Comparison of ENCODE assay signal across 13 cellular contexts in genomic region chrX:2266445-2267349, GRCh38.
"Had no signal": no experiment of that assay in that cellular context is flagged by ENCODE, and none has a peak within 500 bp of the region (broad histone marks: within the 10 kb centered on the region; RNA-seq: fewer than 3 reads in every experiment).

No MANE protein-coding gene starts in this region.

- H2AFZ ChIP-seq: parathyroid adenoma had no signal

- H3K79me2 ChIP-seq: parathyroid adenoma had no signal

- H3K27me3 Mint-ChIP-seq: activated CD8-positive, alpha-beta memory T cell treated with anti-CD3 and anti-CD28 coated beads, Interleukin-2, amount 10 ng/mL, durations not matched to agents 7 days and 5 days; activated naive CD8-positive, alpha-beta T cell; activated T-cell treated with anti-CD3 and anti-CD28 coated beads, Interleukin-2, amount 50 U/mL, for 24 hours had no signal

- H3K9me3 Mint-ChIP-seq: immature natural killer cell, nephron had no signal

- H3K9ac ChIP-seq: parathyroid adenoma had no signal

- H3K4me1 Mint-ChIP-seq: activated CD8-positive, alpha-beta memory T cell treated with anti-CD3 and anti-CD28 coated beads, Interleukin-2, amount 10 ng/mL, durations not matched to agents 7 days and 5 days; immature natural killer cell; nephron had no signal

- H3K4me1 ChIP-seq: transverse colon had no signal

- H3K9me3 ChIP-seq: esophagus muscularis mucosa, mucosa of descending colon, transverse colon had no signal

- DNase-seq: activated CD4-positive, alpha-beta T cell treated with anti-CD3 and anti-CD28 coated beads, Interleukin-2, amount 50 U/mL, for 1 hour; activated CD8-positive, alpha-beta memory T cell treated with anti-CD3 and anti-CD28 coated beads, Interleukin-2, amount 10 ng/mL, durations not matched to agents 7 days and 5 days; activated effector memory CD4-positive, alpha-beta T cell treated with Interleukin-2 at 50 U/mL for 16 hours; activated T-cell treated with anti-CD3 and anti-CD28 coated beads, Interleukin-2, amount 50 U/mL, for 24 hours; anterior cingulate cortex; mammary epithelial cell; mucosa of descending colon; transverse colon had no signal

- H3K36me3 ChIP-seq: transverse colon had no signal

- H3K4me3 ChIP-seq: esophagus muscularis mucosa, mucosa of descending colon, transverse colon had no signal

- H3K4me3 Mint-ChIP-seq: activated CD8-positive, alpha-beta memory T cell treated with anti-CD3 and anti-CD28 coated beads, Interleukin-2, amount 10 ng/mL, durations not matched to agents 7 days and 5 days; activated naive CD8-positive, alpha-beta T cell; activated T-cell treated with anti-CD3 and anti-CD28 coated beads, Interleukin-2, amount 50 U/mL, for 24 hours; immature natural killer cell; nephron had no signal

- ATAC-seq: activated CD8-positive, alpha-beta memory T cell treated with anti-CD3 and anti-CD28 coated beads, Interleukin-2, amount 10 ng/mL, durations not matched to agents 7 days and 5 days; mucosa of descending colon had no signal

- H3K27ac Mint-ChIP-seq: activated CD8-positive, alpha-beta memory T cell treated with anti-CD3 and anti-CD28 coated beads, Interleukin-2, amount 10 ng/mL, durations not matched to agents 7 days and 5 days; activated naive CD8-positive, alpha-beta T cell; activated T-cell treated with anti-CD3 and anti-CD28 coated beads, Interleukin-2, amount 50 U/mL, for 24 hours; nephron had no signal

- H3K27ac ChIP-seq: esophagus muscularis mucosa, parathyroid adenoma, transverse colon had no signal

- H3K27me3 ChIP-seq: esophagus muscularis mucosa, transverse colon had no signal
